ENCODE assay signal across 11 cellular contexts in genomic region chr15:37765809-37766208, GRCh38.
DNase-seq lines count a peak whose midpoint lies in the region; TF ChIP-seq lines count a peak whose summit lies in the region.
"Had no signal": no experiment of that assay in that cellular context is flagged by ENCODE, and none has a peak within 500 bp of the region (broad histone marks: within the 10 kb centered on the region; RNA-seq: fewer than 3 reads in every experiment).

No MANE protein-coding gene starts in this region.

- intact Hi-C loops in lower leg skin (cut with DNase I; ENCODE audit: low total_unique reads), result no loop called here
- intact Hi-C loops in activated T-helper 2 cell treated with anti-CD3 and anti-CD28 coated beads, Interferon-gamma antibody, Interleukin-2, Interleukin-4, amounts not matched to agents 10 μg/mL and 5 μg/mL and 100 μg/mL, durations not matched to agents 14 hours and 24 hours and 36 hours (cut with micrococcal nuclease), result loop anchor here (10.0 kb wide), 1 partner anchor 119 kb away; no protein-coding TSS in a partner anchor

- no peaks in the 10 kb centered on the region for H3K36me3 Mint-ChIP-seq in activated T-helper 2 cell treated with anti-CD3 and anti-CD28 coated beads, Interferon-gamma antibody, Interleukin-2, Interleukin-4, amounts not matched to agents 10 μg/mL and 5 μg/mL and 100 μg/mL, durations not matched to agents 14 hours and 24 hours and 36 hours (ENCODE audit: low read depth)
- H3K36me3 Mint-ChIP-seq: mesothelial cell of epicardium had no signal

- no peaks in the 10 kb centered on the region for H3K36me3 ChIP-seq in BLaER1 treated with 17β-estradiol and CSF1 and Interleukin-3, amounts not matched to agents 10 nM and 100 nM
- H3K36me3 ChIP-seq in hepatocyte (replicated peaks; ENCODE audit: insufficient read depth, low read depth) (no peaks in the 10 kb centered on the region), H7 (replicated peaks; ENCODE audit: control insufficient read depth, insufficient read depth, low read length) (no peaks in the 10 kb centered on the region)

- H3K27me3 Mint-ChIP-seq in activated T-helper 2 cell treated with anti-CD3 and anti-CD28 coated beads, Interferon-gamma antibody, Interleukin-2, Interleukin-4, amounts not matched to agents 10 μg/mL and 5 μg/mL and 100 μg/mL, durations not matched to agents 14 hours and 24 hours and 36 hours (ENCODE audit: low read depth), result no peaks in the 10 kb centered on the region
- H3K27me3 Mint-ChIP-seq: activated T-cell treated with anti-CD3 and anti-CD28 coated beads, Interleukin-2, amount 50 U/mL, for 24 hours had no signal

- H3K4me2 ChIP-seq in BLaER1 treated with 17β-estradiol and CSF1 and Interleukin-3, amounts not matched to agents 10 nM and 100 nM, result peak overlapping the region; percentile 62 to 86 (median 79)
- no peak overlapping the region for H3K4me2 ChIP-seq in hepatocyte

- H3K27me3 ChIP-seq in BLaER1 treated with 17β-estradiol and CSF1 and Interleukin-3, amounts not matched to agents 10 nM and 100 nM, result no peaks in the 10 kb centered on the region
- H3K27me3 ChIP-seq in hepatocyte, result no peaks in the 10 kb centered on the region
- no peaks in the 10 kb centered on the region for H3K27me3 ChIP-seq in H7 (ENCODE audit: control insufficient read depth, insufficient read depth, low read length)

- H4K20me1 ChIP-seq in BLaER1 treated with 17β-estradiol and CSF1 and Interleukin-3, amounts not matched to agents 10 nM and 100 nM, result no peaks in the 10 kb centered on the region
- no peaks in the 10 kb centered on the region for H4K20me1 ChIP-seq in hepatocyte (ENCODE audit: insufficient read depth, poor library complexity, severe bottlenecking)

- peaks cover 3% of the 10 kb centered on the region for H3K4me1 Mint-ChIP-seq in activated T-helper 2 cell treated with anti-CD3 and anti-CD28 coated beads, Interferon-gamma antibody, Interleukin-2, Interleukin-4, amounts not matched to agents 10 μg/mL and 5 μg/mL and 100 μg/mL, durations not matched to agents 14 hours and 24 hours and 36 hours (ENCODE audit: low read depth)
- H3K4me1 Mint-ChIP-seq: mesothelial cell of epicardium had no signal

- no peak overlapping the region for H3K27ac Mint-ChIP-seq in activated T-helper 2 cell treated with anti-CD3 and anti-CD28 coated beads, Interferon-gamma antibody, Interleukin-2, Interleukin-4, amounts not matched to agents 10 μg/mL and 5 μg/mL and 100 μg/mL, durations not matched to agents 14 hours and 24 hours and 36 hours
- H3K27ac Mint-ChIP-seq: activated T-cell treated with anti-CD3 and anti-CD28 coated beads, Interleukin-2, amount 50 U/mL, for 24 hours; mesothelial cell of epicardium had no signal

- no peaks in the 10 kb centered on the region for H3K9me3 Mint-ChIP-seq in activated T-helper 2 cell treated with anti-CD3 and anti-CD28 coated beads, Interferon-gamma antibody, Interleukin-2, Interleukin-4, amounts not matched to agents 10 μg/mL and 5 μg/mL and 100 μg/mL, durations not matched to agents 14 hours and 24 hours and 36 hours
- H3K9me3 Mint-ChIP-seq: activated T-cell treated with anti-CD3 and anti-CD28 coated beads, Interleukin-2, amount 50 U/mL, for 24 hours; mesothelial cell of epicardium had no signal

- DNase-seq in GF-D8 (lab: John Stamatoyannopoulos, UW) (peak; percentile 12), RPMI7951 (ENCODE audit: low read depth) (peak; percentile 52), hepatocyte (ENCODE audit: low spot score) (peak; percentile 6), lower leg skin (ENCODE audit: low spot score in 2 of 2) (no peak), H7 (no peak), SHP77 treated with DMSO at 0.1 percent for 48 hours (lab: John Stamatoyannopoulos, UW) (no peak)
- no peak for DNase-seq in activated T-helper 2 cell treated with anti-CD3 and anti-CD28 coated beads, Interferon-gamma antibody, Interleukin-2, Interleukin-4, amounts not matched to agents 10 μg/mL and 5 μg/mL and 100 μg/mL, durations not matched to agents 14 hours and 24 hours and 36 hours (ENCODE audit: low spot score)
- DNase-seq: activated T-cell treated with anti-CD3 and anti-CD28 coated beads, Interleukin-2, amount 50 U/mL, for 24 hours had no signal

- no peaks in the 10 kb centered on the region for H3K79me2 ChIP-seq in hepatocyte

- H3K4me3 Mint-ChIP-seq in activated T-helper 2 cell treated with anti-CD3 and anti-CD28 coated beads, Interferon-gamma antibody, Interleukin-2, Interleukin-4, amounts not matched to agents 10 μg/mL and 5 μg/mL and 100 μg/mL, durations not matched to agents 14 hours and 24 hours and 36 hours (ENCODE audit: low read depth), result no peak overlapping the region
- H3K4me3 Mint-ChIP-seq: activated T-cell treated with anti-CD3 and anti-CD28 coated beads, Interleukin-2, amount 50 U/mL, for 24 hours; mesothelial cell of epicardium had no signal

- H3K9ac ChIP-seq in BLaER1 treated with 17β-estradiol and CSF1 and Interleukin-3, amounts not matched to agents 10 nM and 100 nM, result peak overlapping the region in 2 of 11 experiments; percentile 4 to 18; a peak in 1 of 22 replicates

- no peaks in the 10 kb centered on the region for H3K9me3 ChIP-seq in BLaER1 treated with 17β-estradiol and CSF1 and Interleukin-3, amounts not matched to agents 10 nM and 100 nM (replicated peaks in 1 of 11)
- no peaks in the 10 kb centered on the region for H3K9me3 ChIP-seq in hepatocyte (ENCODE audit: low read depth)

- TF ChIP-seq CTCF in hepatocyte (IDR thresholded peaks at IDR 0.05; ENCODE audit: poor library complexity), result no peak
- TF ChIP-seq CTCF in lower leg skin (IDR thresholded peaks at IDR 0.05), result no peak

- peak overlapping the region in 10 of 11 experiments; percentile 9 to 62 (median 49); a peak in 18 of 22 replicates for H3K27ac ChIP-seq in BLaER1 treated with 17β-estradiol and CSF1 and Interleukin-3, amounts not matched to agents 10 nM and 100 nM
- no peak overlapping the region for H3K27ac ChIP-seq in hepatocyte
- H3K27ac ChIP-seq: skin epidermis had no signal

- H3K4me1 ChIP-seq in BLaER1 treated with 17β-estradiol and CSF1 and Interleukin-3, amounts not matched to agents 10 nM and 100 nM, result peaks cover 14 to 49% (median 22%) of the 10 kb centered on the region in 10 experiments
- H3K4me1 ChIP-seq in hepatocyte (ENCODE audit: insufficient read depth), result no peaks in the 10 kb centered on the region

- H3K9me2 ChIP-seq in hepatocyte (replicated peaks; ENCODE audit: insufficient read depth), result no peaks in the 10 kb centered on the region

- no peak for TF ChIP-seq POLR2A in lower leg skin (IDR thresholded peaks at IDR 0.05)

- peak overlapping the region in 2 of 10 experiments; percentile 31 to 39; a peak in 2 of 20 replicates for H3K4me3 ChIP-seq in BLaER1 treated with 17β-estradiol and CSF1 and Interleukin-3, amounts not matched to agents 10 nM and 100 nM
- H3K4me3 ChIP-seq in hepatocyte, result no peak overlapping the region
- H3K4me3 ChIP-seq in lower leg skin (ENCODE audit: low read depth, poor library complexity, severe bottlenecking), result no peak overlapping the region
- H3K4me3 ChIP-seq in H7 (ENCODE audit: insufficient read depth, low read depth, low read length), result no peak overlapping the region
- H3K4me3 ChIP-seq: skin epidermis had no signal

- no peak overlapping the region for H2AFZ ChIP-seq in hepatocyte

- WGBS in hepatocyte (ENCODE audit: low lambda C conversion rate, missing lambda C conversion rate), result 48% methylated on average over 8 of the region's 8 CpGs
- WGBS in lower leg skin, 2 donors, result 45 to 52% methylated on average over 8 of the region's 8 CpGs

Comparison
In these comparisons a context has a peak if more than half of its experiments do, and no peak if none do; other contexts are left out.
1. DNase-seq: peak in GF-D8 (single experiment), RPMI7951 (single experiment) and hepatocyte (single experiment); none in lower leg skin (0 of 2), H7 (single experiment), activated T-helper 2 cell treated with anti-CD3 and anti-CD28 coated beads, Interferon-gamma antibody, Interleukin-2, Interleukin-4, amounts not matched to agents 10 μg/mL and 5 μg/mL and 100 μg/mL, durations not matched to agents 14 hours and 24 hours and 36 hours (single experiment) and SHP77 treated with DMSO at 0.1 percent for 48 hours (single experiment).